Comparison of ENCODE assay signal across 12 cellular contexts in genomic region chrX:48854898-48855297, GRCh38. TPM values are rescaled to one million over a fixed set of nuclear protein-coding genes. Genes with fewer than 3 reads are reported as not detected.
DNase-seq lines count a peak whose midpoint lies in the region; ATAC-seq, FAIRE-seq and TF ChIP-seq lines count a peak whose summit lies in the region.
"Had no signal": no experiment of that assay in that cellular context is flagged by ENCODE, and none has a peak within 500 bp of the region (broad histone marks: within the 10 kb centered on the region; RNA-seq: fewer than 3 reads in every experiment).

No MANE protein-coding gene starts in this region.

- H3K27ac Mint-ChIP-seq in endodermal cell (peak overlapping the region; percentile 50), type B pancreatic cell (no peak overlapping the region)
- H3K27ac Mint-ChIP-seq: stimulated activated memory B cell treated with anti-CD40 and anti-IgM and Interleukin-4, amounts not matched to agents 10 μg/mL and 1 μg/mL and 100 μg/mL, for 72 hours had no signal

- H3K79me2 ChIP-seq in HepG2 (ENCODE audit: insufficient read depth, low read length) = no peaks in the 10 kb centered on the region

- intact Hi-C loops in HepG2 (cut with micrococcal nuclease; ENCODE audit: unreplicated experiment) = no loop called here
- intact Hi-C loops in right lobe of liver (cut with DNase I) = no loop called here
- intact Hi-C loops in left ventricle myocardium inferior (cut with micrococcal nuclease) = no loop called here

- H2AFZ ChIP-seq in HepG2 (ENCODE audit: low read length) = no peak overlapping the region

- CTCF ChIA-PET in HepG2 (lab: Yijun Ruan, JAX; ENCODE audit: low intra/inter-chr PET ratio, low total read pairs) = interaction anchor here (1.5 kb wide), 1 partner anchor 62 kb away, joined by 3 read pairs; no protein-coding TSS in a partner anchor

- no peak for TF ChIP-seq RAD21 in HepG2 (CRISPR knock-in tag; IDR thresholded peaks at IDR 0.05)

- H3K27me3 Mint-ChIP-seq in endodermal cell (ENCODE audit: insufficient read depth) (no peaks in the 10 kb centered on the region), type B pancreatic cell (peaks cover 4% of the 10 kb centered on the region)

- H3K9ac ChIP-seq in HepG2 (ENCODE audit: insufficient read depth, low read depth, low read length) (no peak overlapping the region), endodermal cell (ENCODE audit: extremely low read depth, low read length, poor library complexity, severe bottlenecking) (no peak overlapping the region)

- H3K4me1 Mint-ChIP-seq in endodermal cell = peaks cover 5% of the 10 kb centered on the region
- H3K4me1 Mint-ChIP-seq in type B pancreatic cell (ENCODE audit: unreplicated experiment) = no peaks in the 10 kb centered on the region

- H3K27me3 ChIP-seq in HepG2 (ENCODE audit: control insufficient read depth in 1 of 2, insufficient read depth in 2 of 2, low read length in 2 of 2) (no peaks in the 10 kb centered on the region), right lobe of liver (no peaks in the 10 kb centered on the region), endodermal cell (ENCODE audit: control insufficient read depth, insufficient read depth, low read length, poor library complexity, severe bottlenecking) (no peaks in the 10 kb centered on the region), SJCRH30 (no peaks in the 10 kb centered on the region), left ventricle myocardium inferior (ENCODE audit: low read depth) (no peaks in the 10 kb centered on the region)

- no peak overlapping the region for H3K4me2 ChIP-seq in HepG2 (ENCODE audit: low read depth, low read length)

- H3K9me3 ChIP-seq in HepG2 (ENCODE audit: low read length) (no peaks in the 10 kb centered on the region), right lobe of liver (no peaks in the 10 kb centered on the region), endodermal cell (ENCODE audit: control insufficient read depth, low read length) (peaks cover 4% of the 10 kb centered on the region), SJCRH30 (replicated peaks) (no peaks in the 10 kb centered on the region), left ventricle myocardium inferior (replicated peaks) (no peaks in the 10 kb centered on the region)

- DNase-seq in HepG2 (ENCODE audit: low spot score) = peak; percentile 25
- no peak for DNase-seq in right lobe of liver
- DNase-seq in RPMI7951 (ENCODE audit: low read depth) = peak; percentile 53
- DNase-seq in endodermal cell = peak; percentile 53
- no peak for DNase-seq in type B pancreatic cell (ENCODE audit: extremely low spot score, unreplicated experiment)
- no peak for DNase-seq in SJCRH30
- no peak for DNase-seq in left ventricle myocardium inferior
- DNase-seq in middle frontal gyrus (ENCODE audit: extremely low spot score, low spot score) = no peak
- DNase-seq: activated naive CD4-positive, alpha-beta T cell treated with anti-CD3 and anti-CD28 coated beads, Interleukin-2, amount 50 U/mL, for 16 hours had no signal

- 3% methylated on average over 5 of the region's 5 CpGs for WGBS in HepG2 (ENCODE audit: low lambda C conversion rate)
- WGBS in right lobe of liver (ENCODE audit: insufficient coverage, low coverage, low lambda C conversion rate, missing lambda C conversion rate) = 28% methylated on average over 5 of the region's 5 CpGs
- 46% methylated on average over 2 of the region's 5 CpGs; no CpG with 5 or more reads in 1 of the 2 experiments for WGBS in endodermal cell (ENCODE audit: insufficient coverage in 1 of 2, insufficient read length in 1 of 2), 2 experiments

- peak; percentile 50 for TF ChIP-seq CTCF in HepG2 (CRISPR knock-in tag; IDR thresholded peaks at IDR 0.05)
- no peak for TF ChIP-seq CTCF in right lobe of liver (IDR thresholded peaks at IDR 0.05)
- peak; percentile 60 for TF ChIP-seq CTCF in endodermal cell (conservative IDR thresholded peaks at IDR 0.05)
- TF ChIP-seq CTCF in type B pancreatic cell (conservative IDR thresholded peaks at IDR 0.05) = peak; percentile 30
- TF ChIP-seq CTCF in left ventricle myocardium inferior (IDR thresholded peaks at IDR 0.05; ENCODE audit: borderline replicate concordance) = no peak

- no peak for FAIRE-seq in HepG2 (lab: Jason Lieb, UNC)

- TF ChIP-seq EP300 in HepG2 (IDR thresholded peaks at IDR 0.05; ENCODE audit: low read depth in 2 of 2, low read length in 2 of 2) = no peak
- TF ChIP-seq EP300 in HepG2 (CRISPR knock-in tag; IDR thresholded peaks at IDR 0.05; ENCODE audit: borderline replicate concordance) = no peak

- in situ Hi-C loops in HepG2 (cut with HindIII; ENCODE audit: extremely low pct_ligation_motif_present, low pct_unique_long_range_greater_than_20kb) = no loop called here

- TF ChIP-seq POLR2A in HepG2 (IDR thresholded peaks at IDR 0.05; ENCODE audit: insufficient read depth in 1 of 2, low read depth in 2 of 2, low read length in 2 of 2) (no peak), right lobe of liver (IDR thresholded peaks at IDR 0.05) (no peak)

- H3K36me3 ChIP-seq in HepG2 (replicated peaks in 1 of 2; ENCODE audit: control insufficient read depth in 1 of 2, insufficient read depth in 2 of 2, low read length in 2 of 2) (no peaks in the 10 kb centered on the region), right lobe of liver (no peaks in the 10 kb centered on the region), endodermal cell (ENCODE audit: control insufficient read depth, insufficient read depth, low read length) (no peaks in the 10 kb centered on the region), SJCRH30 (no peaks in the 10 kb centered on the region), left ventricle myocardium inferior (no peaks in the 10 kb centered on the region)

- H3K4me3 ChIP-seq in HepG2 (replicated peaks in 1 of 3; ENCODE audit: insufficient read depth in 1 of 3, low read depth in 2 of 3, low read length in 3 of 3) = no peak overlapping the region
- no peak overlapping the region for H3K4me3 ChIP-seq in right lobe of liver
- no peak overlapping the region for H3K4me3 ChIP-seq in endodermal cell (ENCODE audit: low read length)
- no peak overlapping the region for H3K4me3 ChIP-seq in SJCRH30
- H3K4me3 ChIP-seq in left ventricle myocardium inferior = no peak overlapping the region
- H3K4me3 ChIP-seq: skin epidermis had no signal

- POLR2A ChIA-PET in HepG2 (lab: Yijun Ruan, JAX) = no interaction called here

- H3K4me1 ChIP-seq in HepG2 (ENCODE audit: insufficient read depth, low read length) (peaks cover 23% of the 10 kb centered on the region; the same call in 1 of the 2 replicates), right lobe of liver (no peaks in the 10 kb centered on the region), endodermal cell (ENCODE audit: control insufficient read depth, insufficient read depth, low read length) (no peaks in the 10 kb centered on the region), SJCRH30 (no peaks in the 10 kb centered on the region), left ventricle myocardium inferior (no peaks in the 10 kb centered on the region)

- BruUV-seq in HepG2 (replicated peaks; lab: Mats Ljungman, UMichigan) = no TSS peak

- peaks cover 4% of the 10 kb centered on the region for H3K36me3 Mint-ChIP-seq in endodermal cell (ENCODE audit: low read depth)
- H3K36me3 Mint-ChIP-seq in type B pancreatic cell = no peaks in the 10 kb centered on the region
- H3K36me3 Mint-ChIP-seq: stimulated activated memory B cell treated with anti-CD40 and anti-IgM and Interleukin-4, amounts not matched to agents 10 μg/mL and 1 μg/mL and 100 μg/mL, for 72 hours had no signal

- peaks cover 75% of the 10 kb centered on the region for H3K9me3 Mint-ChIP-seq in endodermal cell
- H3K9me3 Mint-ChIP-seq in type B pancreatic cell = peaks cover 10% of the 10 kb centered on the region
- H3K9me3 Mint-ChIP-seq: stimulated activated memory B cell treated with anti-CD40 and anti-IgM and Interleukin-4, amounts not matched to agents 10 μg/mL and 1 μg/mL and 100 μg/mL, for 72 hours had no signal

- peak overlapping the region; percentile 22 for H3K4me3 Mint-ChIP-seq in endodermal cell
- peak overlapping the region; percentile 39 for H3K4me3 Mint-ChIP-seq in type B pancreatic cell
- H3K4me3 Mint-ChIP-seq: stimulated activated memory B cell treated with anti-CD40 and anti-IgM and Interleukin-4, amounts not matched to agents 10 μg/mL and 1 μg/mL and 100 μg/mL, for 72 hours had no signal

- H3K27ac ChIP-seq in HepG2 (ENCODE audit: extremely low read length, insufficient read depth, low read length) (no peak overlapping the region), right lobe of liver (no peak overlapping the region), endodermal cell (ENCODE audit: low read depth, low read length) (no peak overlapping the region), SJCRH30 (no peak overlapping the region), left ventricle myocardium inferior (replicated peaks) (no peak overlapping the region)
- H3K27ac ChIP-seq: skin epidermis had no signal

- no peaks in the 10 kb centered on the region for H4K20me1 ChIP-seq in HepG2 (ENCODE audit: insufficient read depth, low read length)

- ATAC-seq in HepG2 (no peak), right lobe of liver (no peak)
- ATAC-seq: stimulated activated memory B cell treated with anti-CD40 and anti-IgM and Interleukin-4, amounts not matched to agents 10 μg/mL and 1 μg/mL and 100 μg/mL, for 72 hours had no signal

RNA-seq across cellular contexts. Expression of gene PCSK1N, which starts 19.5 kb away (rescaled TPM):
- total RNA-seq in HepG2 (2016; rRNA removed; fragmentation: Illumina TruSeq; extraction: Trizol) = 5.1 and 14.0 TPM in 2 replicates
- total RNA-seq in HepG2 (2016; cell fraction: cytosol; rRNA removed; fragmentation: Illumina TruSeq; extraction: Trizol; ENCODE audit: low read depth) = 9.8 and 14.0 TPM in 2 replicates
- total RNA-seq in HepG2 (2016; cell fraction: insoluble cytoplasmic fraction; rRNA removed; fragmentation: Illumina TruSeq; extraction: Trizol) = 5.1 and 12.9 TPM in 2 replicates
- total RNA-seq in HepG2 (2016; cell fraction: membrane; rRNA removed; fragmentation: Illumina TruSeq; extraction: Trizol) = 11.6 and 20.7 TPM in 2 replicates
- 7.8 and 8.8 TPM in 2 replicates for total RNA-seq in HepG2 (2016; cell fraction: nucleus; rRNA removed; fragmentation: Illumina TruSeq; extraction: Trizol)
- polyA plus RNA-seq in HepG2 (2011; rRNA removed) = 4.5 and 7.0 TPM in 2 replicates
- 6.0 and 18.5 TPM in 2 replicates for polyA plus RNA-seq in HepG2 (2011; cell fraction: cytosol; rRNA removed)
- 17.9 and 18.7 TPM in 2 replicates for polyA plus RNA-seq in HepG2 (2011; cell fraction: nucleus; rRNA removed)
- 16.8 and 23.0 TPM in 2 replicates for polyA plus RNA-seq in HepG2 (2012)
- polyA plus RNA-seq in HepG2 (2016; cell fraction: cytosol; fragmentation: Illumina TruSeq; extraction: Trizol; ENCODE audit: low read depth) = 28.6 and 33.0 TPM in 2 replicates
- polyA plus RNA-seq in HepG2 (2016; cell fraction: insoluble cytoplasmic fraction; fragmentation: Illumina TruSeq; extraction: Trizol; ENCODE audit: low read depth) = 9.6 and 13.5 TPM in 2 replicates
- polyA plus RNA-seq in HepG2 (2016; cell fraction: membrane; fragmentation: Illumina TruSeq; extraction: Trizol; ENCODE audit: low read depth) = 20.8 and 24.6 TPM in 2 replicates
- 36.2 and 42.3 TPM in 2 replicates for polyA plus RNA-seq in HepG2 (2016; cell fraction: nucleus; fragmentation: Illumina TruSeq; extraction: Trizol; ENCODE audit: insufficient read depth, low read depth)
- polyA minus RNA-seq in HepG2 (2011; rRNA and poly(A)+ RNA removed; ENCODE audit: low replicate concordance) = 5.6 TPM in 1 of 2 replicates, not detected in the other
- 9.4 and 13.6 TPM in 2 replicates for polyA minus RNA-seq in HepG2 (2011; cell fraction: cytosol; rRNA and poly(A)+ RNA removed)
- 2.9 and 4.1 TPM in 2 replicates for polyA minus RNA-seq in HepG2 (2011; cell fraction: nucleus; rRNA and poly(A)+ RNA removed)
- 1 to 10 TPM in 1 of 6 experiments, under 1 TPM in 1, not detected in 4; 0.20 to 1.4 TPM for total RNA-seq in right lobe of liver
- 0.36 and 0.59 TPM in 2 replicates for total RNA-seq in RPMI7951 (2014; rRNA removed; shearing (Covaris generic))
- 1 to 10 TPM; 2.9 to 4.0 TPM for total RNA-seq in endodermal cell
- 41.3 TPM for polyA plus RNA-seq in endodermal cell (2013, experiment 1 of 2)
- polyA plus RNA-seq in endodermal cell (2013, experiment 2 of 2) = 47.1 TPM
- total RNA-seq in type B pancreatic cell (ENCODE audit: low replicate concordance) = 109 and 246 TPM in 2 replicates
- not detected in 2 replicates for total RNA-seq in SJCRH30 (2014; rRNA removed; shearing (Covaris generic))
- total RNA-seq in left ventricle myocardium inferior = not detected

RNA-seq across cellular contexts. Expression of gene ERAS, which starts 28.6 kb away (rescaled TPM):
- 0.22 TPM in 1 of 2 replicates, not detected in the other for total RNA-seq in HepG2 (2016; rRNA removed; fragmentation: Illumina TruSeq; extraction: Trizol)
- not detected in 2 replicates for total RNA-seq in HepG2 (2016; cell fraction: cytosol; rRNA removed; fragmentation: Illumina TruSeq; extraction: Trizol; ENCODE audit: low read depth)
- 0.13 TPM in 1 of 2 replicates, not detected in the other for total RNA-seq in HepG2 (2016; cell fraction: insoluble cytoplasmic fraction; rRNA removed; fragmentation: Illumina TruSeq; extraction: Trizol)
- not detected in 2 replicates for total RNA-seq in HepG2 (2016; cell fraction: membrane; rRNA removed; fragmentation: Illumina TruSeq; extraction: Trizol)
- not detected in 2 replicates for total RNA-seq in HepG2 (2016; cell fraction: nucleus; rRNA removed; fragmentation: Illumina TruSeq; extraction: Trizol)
- 0.21 and 0.56 TPM in 2 replicates for polyA plus RNA-seq in HepG2 (2011; rRNA removed)
- polyA plus RNA-seq in HepG2 (2011; cell fraction: cytosol; rRNA removed) = 0.09 TPM in 1 of 2 replicates, not detected in the other
- 2.4 and 3.4 TPM in 2 replicates for polyA plus RNA-seq in HepG2 (2011; cell fraction: nucleus; rRNA removed)
- polyA plus RNA-seq in HepG2 (2012) = 0.34 and 0.53 TPM in 2 replicates
- not detected in 2 replicates for polyA plus RNA-seq in HepG2 (2016; cell fraction: cytosol; fragmentation: Illumina TruSeq; extraction: Trizol; ENCODE audit: low read depth)
- polyA plus RNA-seq in HepG2 (2016; cell fraction: insoluble cytoplasmic fraction; fragmentation: Illumina TruSeq; extraction: Trizol; ENCODE audit: low read depth) = not detected in 2 replicates
- not detected in 2 replicates for polyA plus RNA-seq in HepG2 (2016; cell fraction: membrane; fragmentation: Illumina TruSeq; extraction: Trizol; ENCODE audit: low read depth)
- polyA plus RNA-seq in HepG2 (2016; cell fraction: nucleus; fragmentation: Illumina TruSeq; extraction: Trizol; ENCODE audit: insufficient read depth, low read depth) = 0.88 and 1.1 TPM in 2 replicates
- polyA minus RNA-seq in HepG2 (2011; rRNA and poly(A)+ RNA removed; ENCODE audit: low replicate concordance) = 0.12 TPM in 1 of 2 replicates, not detected in the other
- polyA minus RNA-seq in HepG2 (2011; cell fraction: cytosol; rRNA and poly(A)+ RNA removed) = not detected in 2 replicates
- 0.75 TPM in 1 of 2 replicates, not detected in the other for polyA minus RNA-seq in HepG2 (2011; cell fraction: nucleus; rRNA and poly(A)+ RNA removed)
- not detected for total RNA-seq in right lobe of liver
- total RNA-seq in RPMI7951 (2014; rRNA removed; shearing (Covaris generic)) = not detected in 2 replicates
- not detected for total RNA-seq in endodermal cell
- polyA plus RNA-seq in endodermal cell (2013, experiment 1 of 2) = 0.50 TPM
- polyA plus RNA-seq in endodermal cell (2013, experiment 2 of 2) = not detected
- total RNA-seq in type B pancreatic cell (ENCODE audit: low replicate concordance) = 0.51 TPM in 1 of 2 replicates, not detected in the other
- not detected in 2 replicates for total RNA-seq in SJCRH30 (2014; rRNA removed; shearing (Covaris generic))
- total RNA-seq in left ventricle myocardium inferior = not detected
- total RNA-seq: H4 had no signal

RNA-seq across cellular contexts. Expression of gene TIMM17B, which starts 42.7 kb away (rescaled TPM):
- total RNA-seq in HepG2 (2016; rRNA removed; fragmentation: Illumina TruSeq; extraction: Trizol) (53.4 and 56.0 TPM in 2 replicates), right lobe of liver (10 to 100 TPM; 18.2 to 29.5 (median 22.5) TPM), endodermal cell (10 to 100 TPM; 78.6 to 83.3 TPM), type B pancreatic cell (ENCODE audit: low replicate concordance) (64.4 and 77.4 TPM in 2 replicates), left ventricle myocardium inferior (76.1 TPM)
- 16.1 and 16.6 TPM in 2 replicates for total RNA-seq in HepG2 (2016; cell fraction: cytosol; rRNA removed; fragmentation: Illumina TruSeq; extraction: Trizol; ENCODE audit: low read depth)
- total RNA-seq in HepG2 (2016; cell fraction: insoluble cytoplasmic fraction; rRNA removed; fragmentation: Illumina TruSeq; extraction: Trizol) = 59.1 and 59.6 TPM in 2 replicates
- total RNA-seq in HepG2 (2016; cell fraction: membrane; rRNA removed; fragmentation: Illumina TruSeq; extraction: Trizol) = 21.0 and 25.1 TPM in 2 replicates
- 35.5 and 35.9 TPM in 2 replicates for total RNA-seq in HepG2 (2016; cell fraction: nucleus; rRNA removed; fragmentation: Illumina TruSeq; extraction: Trizol)
- polyA plus RNA-seq in HepG2 (2011; rRNA removed) = 69.1 and 72.5 TPM in 2 replicates
- 74.6 and 124 TPM in 2 replicates for polyA plus RNA-seq in HepG2 (2011; cell fraction: cytosol; rRNA removed)
- polyA plus RNA-seq in HepG2 (2011; cell fraction: nucleus; rRNA removed) = 52.8 and 64.5 TPM in 2 replicates
- 50.1 and 56.0 TPM in 2 replicates for polyA plus RNA-seq in HepG2 (2012)
- polyA plus RNA-seq in HepG2 (2016; cell fraction: cytosol; fragmentation: Illumina TruSeq; extraction: Trizol; ENCODE audit: low read depth) = 18.8 and 21.5 TPM in 2 replicates
- polyA plus RNA-seq in HepG2 (2016; cell fraction: insoluble cytoplasmic fraction; fragmentation: Illumina TruSeq; extraction: Trizol; ENCODE audit: low read depth) = 63.6 and 70.0 TPM in 2 replicates
- 22.7 and 26.6 TPM in 2 replicates for polyA plus RNA-seq in HepG2 (2016; cell fraction: membrane; fragmentation: Illumina TruSeq; extraction: Trizol; ENCODE audit: low read depth)
- polyA plus RNA-seq in HepG2 (2016; cell fraction: nucleus; fragmentation: Illumina TruSeq; extraction: Trizol; ENCODE audit: insufficient read depth, low read depth) = 67.0 and 69.3 TPM in 2 replicates
- polyA minus RNA-seq in HepG2 (2011; rRNA and poly(A)+ RNA removed; ENCODE audit: low replicate concordance) = 67.5 and 136 TPM in 2 replicates
- 20.0 and 25.0 TPM in 2 replicates for polyA minus RNA-seq in HepG2 (2011; cell fraction: cytosol; rRNA and poly(A)+ RNA removed)
- polyA minus RNA-seq in HepG2 (2011; cell fraction: nucleus; rRNA and poly(A)+ RNA removed) = 11.8 and 14.9 TPM in 2 replicates
- total RNA-seq in RPMI7951 (2014; rRNA removed; shearing (Covaris generic)) = 75.1 and 106 TPM in 2 replicates
- 76.0 TPM for polyA plus RNA-seq in endodermal cell (2013, experiment 1 of 2)
- 62.0 TPM for polyA plus RNA-seq in endodermal cell (2013, experiment 2 of 2)
- total RNA-seq in SJCRH30 (2014; rRNA removed; shearing (Covaris generic)) = 43.5 and 51.1 TPM in 2 replicates

RNA-seq across cellular contexts. Expression of gene PQBP1, which starts 42.8 kb away (rescaled TPM):
- total RNA-seq in HepG2 (2016; rRNA removed; fragmentation: Illumina TruSeq; extraction: Trizol) (80.9 and 99.4 TPM in 2 replicates), right lobe of liver (10 to 100 TPM; 29.8 to 47.1 (median 35.7) TPM), endodermal cell (10 to 100 TPM; 46.6 to 69.0 TPM), type B pancreatic cell (ENCODE audit: low replicate concordance) (58.6 and 77.9 TPM in 2 replicates), left ventricle myocardium inferior (60.3 TPM)
- total RNA-seq in HepG2 (2016; cell fraction: cytosol; rRNA removed; fragmentation: Illumina TruSeq; extraction: Trizol; ENCODE audit: low read depth) = 33.5 and 34.4 TPM in 2 replicates
- 87.4 and 94.4 TPM in 2 replicates for total RNA-seq in HepG2 (2016; cell fraction: insoluble cytoplasmic fraction; rRNA removed; fragmentation: Illumina TruSeq; extraction: Trizol)
- total RNA-seq in HepG2 (2016; cell fraction: membrane; rRNA removed; fragmentation: Illumina TruSeq; extraction: Trizol) = 35.6 and 39.4 TPM in 2 replicates
- total RNA-seq in HepG2 (2016; cell fraction: nucleus; rRNA removed; fragmentation: Illumina TruSeq; extraction: Trizol) = 40.0 and 41.7 TPM in 2 replicates
- polyA plus RNA-seq in HepG2 (2011; rRNA removed) = 58.1 and 66.9 TPM in 2 replicates
- 77.0 and 80.0 TPM in 2 replicates for polyA plus RNA-seq in HepG2 (2011; cell fraction: cytosol; rRNA removed)
- 123 and 131 TPM in 2 replicates for polyA plus RNA-seq in HepG2 (2011; cell fraction: nucleus; rRNA removed)
- polyA plus RNA-seq in HepG2 (2012) = 72.0 and 77.4 TPM in 2 replicates
- polyA plus RNA-seq in HepG2 (2016; cell fraction: cytosol; fragmentation: Illumina TruSeq; extraction: Trizol; ENCODE audit: low read depth) = 39.2 and 46.6 TPM in 2 replicates
- polyA plus RNA-seq in HepG2 (2016; cell fraction: insoluble cytoplasmic fraction; fragmentation: Illumina TruSeq; extraction: Trizol; ENCODE audit: low read depth) = 111 and 112 TPM in 2 replicates
- 42.4 and 43.0 TPM in 2 replicates for polyA plus RNA-seq in HepG2 (2016; cell fraction: membrane; fragmentation: Illumina TruSeq; extraction: Trizol; ENCODE audit: low read depth)
- polyA plus RNA-seq in HepG2 (2016; cell fraction: nucleus; fragmentation: Illumina TruSeq; extraction: Trizol; ENCODE audit: insufficient read depth, low read depth) = 101 and 103 TPM in 2 replicates
- polyA minus RNA-seq in HepG2 (2011; rRNA and poly(A)+ RNA removed; ENCODE audit: low replicate concordance) = 33.5 and 103 TPM in 2 replicates
- 32.2 and 41.4 TPM in 2 replicates for polyA minus RNA-seq in HepG2 (2011; cell fraction: cytosol; rRNA and poly(A)+ RNA removed)
- polyA minus RNA-seq in HepG2 (2011; cell fraction: nucleus; rRNA and poly(A)+ RNA removed) = 23.3 and 26.7 TPM in 2 replicates
- total RNA-seq in RPMI7951 (2014; rRNA removed; shearing (Covaris generic)) = 74.1 and 75.8 TPM in 2 replicates
- polyA plus RNA-seq in endodermal cell (2013, experiment 1 of 2) = 57.8 TPM
- polyA plus RNA-seq in endodermal cell (2013, experiment 2 of 2) = 51.3 TPM
- 52.3 and 52.4 TPM in 2 replicates for total RNA-seq in SJCRH30 (2014; rRNA removed; shearing (Covaris generic))

RNA-seq across cellular contexts. Expression of gene HDAC6, which starts 53.0 kb away (rescaled TPM):
- 57.8 and 80.4 TPM in 2 replicates for total RNA-seq in HepG2 (2016; rRNA removed; fragmentation: Illumina TruSeq; extraction: Trizol)
- total RNA-seq in HepG2 (2016; cell fraction: cytosol; rRNA removed; fragmentation: Illumina TruSeq; extraction: Trizol; ENCODE audit: low read depth) = 16.4 and 18.7 TPM in 2 replicates
- total RNA-seq in HepG2 (2016; cell fraction: insoluble cytoplasmic fraction; rRNA removed; fragmentation: Illumina TruSeq; extraction: Trizol) = 47.7 and 77.8 TPM in 2 replicates
- 22.7 and 25.7 TPM in 2 replicates for total RNA-seq in HepG2 (2016; cell fraction: membrane; rRNA removed; fragmentation: Illumina TruSeq; extraction: Trizol)
- total RNA-seq in HepG2 (2016; cell fraction: nucleus; rRNA removed; fragmentation: Illumina TruSeq; extraction: Trizol) = 85.5 and 102 TPM in 2 replicates
- 93.6 and 113 TPM in 2 replicates for polyA plus RNA-seq in HepG2 (2011; rRNA removed)
- 28.6 and 29.0 TPM in 2 replicates for polyA plus RNA-seq in HepG2 (2011; cell fraction: cytosol; rRNA removed)
- 538 and 699 TPM in 2 replicates for polyA plus RNA-seq in HepG2 (2011; cell fraction: nucleus; rRNA removed)
- polyA plus RNA-seq in HepG2 (2012) = 97.4 and 102 TPM in 2 replicates
- polyA plus RNA-seq in HepG2 (2016; cell fraction: cytosol; fragmentation: Illumina TruSeq; extraction: Trizol; ENCODE audit: low read depth) = 8.7 and 10.0 TPM in 2 replicates
- 42.5 and 59.2 TPM in 2 replicates for polyA plus RNA-seq in HepG2 (2016; cell fraction: insoluble cytoplasmic fraction; fragmentation: Illumina TruSeq; extraction: Trizol; ENCODE audit: low read depth)
- polyA plus RNA-seq in HepG2 (2016; cell fraction: membrane; fragmentation: Illumina TruSeq; extraction: Trizol; ENCODE audit: low read depth) = 17.0 and 17.4 TPM in 2 replicates
- 255 and 257 TPM in 2 replicates for polyA plus RNA-seq in HepG2 (2016; cell fraction: nucleus; fragmentation: Illumina TruSeq; extraction: Trizol; ENCODE audit: insufficient read depth, low read depth)
- 48.3 and 102 TPM in 2 replicates for polyA minus RNA-seq in HepG2 (2011; rRNA and poly(A)+ RNA removed; ENCODE audit: low replicate concordance)
- 29.5 and 40.0 TPM in 2 replicates for polyA minus RNA-seq in HepG2 (2011; cell fraction: cytosol; rRNA and poly(A)+ RNA removed)
- polyA minus RNA-seq in HepG2 (2011; cell fraction: nucleus; rRNA and poly(A)+ RNA removed) = 90.8 and 96.6 TPM in 2 replicates
- 100 to 1,000 TPM in 5 of 6 experiments, 10 to 100 TPM in 1; 84.4 to 173 (median 136) TPM for total RNA-seq in right lobe of liver
- 39.7 and 46.2 TPM in 2 replicates for total RNA-seq in RPMI7951 (2014; rRNA removed; shearing (Covaris generic))
- total RNA-seq in endodermal cell = 100 to 1,000 TPM; 121 to 135 TPM
- polyA plus RNA-seq in endodermal cell (2013, experiment 1 of 2) = 154 TPM
- polyA plus RNA-seq in endodermal cell (2013, experiment 2 of 2) = 143 TPM
- 104 and 151 TPM in 2 replicates for total RNA-seq in type B pancreatic cell (ENCODE audit: low replicate concordance)
- total RNA-seq in SJCRH30 (2014; rRNA removed; shearing (Covaris generic)) = 31.5 and 47.2 TPM in 2 replicates
- total RNA-seq in left ventricle myocardium inferior = 39.7 TPM

Comparison
In these comparisons a context has a peak if more than half of its experiments do, and no peak if none do; other contexts are left out.
1. DNase-seq: peak in HepG2 (single experiment), RPMI7951 (single experiment) and endodermal cell (single experiment); none in right lobe of liver (0 of 3), type B pancreatic cell (single experiment), SJCRH30 (0 of 2), left ventricle myocardium inferior (single experiment) and middle frontal gyrus (single experiment).
2. CTCF ChIP-seq: peak in HepG2 (single experiment), endodermal cell (single experiment) and type B pancreatic cell (single experiment); none in right lobe of liver (0 of 4) and left ventricle myocardium inferior (single experiment).